Comparison of ENCODE assay signal across 8 cellular contexts in genomic region chr15:38254065-38254883, GRCh38. TPM values are rescaled to one million over a fixed set of nuclear protein-coding genes. Genes with fewer than 3 reads are reported as not detected.
DNase-seq lines count a peak whose midpoint lies in the region; ATAC-seq, FAIRE-seq and TF ChIP-seq lines count a peak whose summit lies in the region.

No MANE protein-coding gene starts in this region.

- H3K4me2 ChIP-seq in endothelial cell of umbilical vein (ENCODE audit: insufficient read depth, low read length) = peak overlapping the region; percentile 96

- peak; percentile 91 for FAIRE-seq in endothelial cell of umbilical vein (lab: Jason Lieb, UNC)

- no peaks in the 10 kb centered on the region for H3K9me1 ChIP-seq in endothelial cell of umbilical vein (replicated peaks; ENCODE audit: control insufficient read depth, extremely low read depth, insufficient read depth, low read length)

- H3K9ac ChIP-seq in endothelial cell of umbilical vein (replicated peaks; ENCODE audit: extremely low read depth, insufficient read depth, low read length) = peak overlapping the region; percentile 79

- no peak overlapping the region for H3K27ac ChIP-seq in WERI-Rb-1
- H3K27ac ChIP-seq in endothelial cell of umbilical vein (ENCODE audit: insufficient read depth, low read depth, low read length) = peak overlapping the region; percentile 69
- H3K27ac ChIP-seq in upper lobe of left lung = peak overlapping the region; percentile 97 to 100 (median 100)

- TF ChIP-seq CTCF in WERI-Rb-1 (IDR thresholded peaks at IDR 0.05; ENCODE audit: low read depth, low read length) (no peak), endothelial cell of umbilical vein (IDR thresholded peaks at IDR 0.05; ENCODE audit: extremely low read depth in 1 of 2, insufficient read depth in 1 of 2, low read depth in 1 of 2, low read length in 2 of 2) (no peak), mucosa of descending colon (IDR thresholded peaks at IDR 0.05) (no peak), upper lobe of left lung (IDR thresholded peaks at IDR 0.05) (no peak)

- TF ChIP-seq EP300 in upper lobe of left lung (IDR thresholded peaks at IDR 0.05) = no peak

- H3K4me1 ChIP-seq in endothelial cell of umbilical vein (ENCODE audit: control insufficient read depth, extremely low read depth, insufficient read depth, low read length) (peaks cover 15% of the 10 kb centered on the region), mucosa of descending colon (ENCODE audit: low read depth) (peaks cover 4% of the 10 kb centered on the region), upper lobe of left lung (peaks cover 14 to 50% (median 29%) of the 10 kb centered on the region in 4 donors)

- CTCF ChIA-PET in endothelial cell of umbilical vein (lab: Charles Lee) = interaction anchor here (0.9 to 3.1 kb wide), 10 partner anchors 12 to 258 kb away, joined by 3 to 13 read pairs (median 4); no protein-coding TSS in a partner anchor

- H4K20me1 ChIP-seq in endothelial cell of umbilical vein (replicated peaks; ENCODE audit: control insufficient read depth, extremely low read depth, insufficient read depth, low read length) = peaks cover 5% of the 10 kb centered on the region

- H3K4me3 ChIP-seq in WERI-Rb-1 (ENCODE audit: low read depth, low read length) (peak overlapping the region; percentile 85), endothelial cell of umbilical vein (replicated peaks in 1 of 3; ENCODE audit: insufficient read depth in 1 of 3, low read depth in 1 of 3, low read length in 3 of 3) (peak overlapping the region; percentile 77 to 95 (median 91)), mucosa of descending colon (peak overlapping the region; percentile 81), upper lobe of left lung (peak overlapping the region; percentile 78 to 93 (median 90))

- H3K36me3 ChIP-seq in WERI-Rb-1 (no peaks in the 10 kb centered on the region), endothelial cell of umbilical vein (ENCODE audit: control insufficient read depth in 2 of 2, extremely low read depth in 1 of 2, insufficient read depth in 2 of 2, low read length in 2 of 2) (no peaks in the 10 kb centered on the region), mucosa of descending colon (ENCODE audit: low read depth) (no peaks in the 10 kb centered on the region), upper lobe of left lung (no peaks in the 10 kb centered on the region)

- H3K79me2 ChIP-seq in endothelial cell of umbilical vein (ENCODE audit: control insufficient read depth, insufficient read depth, low read length) = peaks cover 67% of the 10 kb centered on the region

- H3K27me3 ChIP-seq in WERI-Rb-1 (ENCODE audit: insufficient read depth, low read depth, severe bottlenecking) (no peaks in the 10 kb centered on the region), endothelial cell of umbilical vein (ENCODE audit: control insufficient read depth in 2 of 2, insufficient read depth in 2 of 2, low read length in 2 of 2) (peaks cover 5% of the 10 kb centered on the region in 2 experiments), upper lobe of left lung (no peaks in the 10 kb centered on the region)

- ATAC-seq in HG02763 (IDR thresholded peaks at IDR 0.05; ENCODE audit: unreplicated experiment) (peak; percentile 42), mucosa of descending colon (peak; percentile 19), upper lobe of left lung (ENCODE audit: low FRiP score in 2 of 2) (peak in 1 of 2 donors; percentile 44)

- no peak overlapping the region for H2AFZ ChIP-seq in endothelial cell of umbilical vein (ENCODE audit: low read depth, low read length)

- H3K9me3 ChIP-seq in WERI-Rb-1 (ENCODE audit: severe bottlenecking) (no peaks in the 10 kb centered on the region), endothelial cell of umbilical vein (replicated peaks; ENCODE audit: control insufficient read depth, insufficient read depth, low read length) (no peaks in the 10 kb centered on the region), mucosa of descending colon (no peaks in the 10 kb centered on the region), upper lobe of left lung (no peaks in the 10 kb centered on the region)

- POLR2A ChIA-PET in endothelial cell of umbilical vein (lab: Charles Lee) = no interaction called here

- intact Hi-C loops in endothelial cell of umbilical vein (cut with micrococcal nuclease) (loop anchor here (5.0 kb wide), 1 partner anchor 1157 kb away; no protein-coding TSS in a partner anchor), mucosa of descending colon (cut with DNase I, micrococcal nuclease) (loop anchor here in 1 of 2 donors (5.0 kb wide), 1 partner anchor 187 kb away; no protein-coding TSS in a partner anchor)

- BruUV-seq in endothelial cell of umbilical vein (replicated peaks; lab: Mats Ljungman, UMichigan) = no TSS peak

- TF ChIP-seq POLR2A in endothelial cell of umbilical vein (IDR thresholded peaks at IDR 0.05; ENCODE audit: low read depth, low read length) (no peak), upper lobe of left lung (IDR thresholded peaks at IDR 0.05) (peak in 1 of 4 donors; percentile 25)

- dilution Hi-C loops in endothelial cell of umbilical vein (cut with MboI; ENCODE audit: extremely low pct_ligation_motif_present, low sequenced_read_pairs) = no loop called here

- 1% methylated on average over 14 of the region's 14 CpGs for WGBS in upper lobe of left lung, 2 donors

- DNase-seq in activated gamma-delta T cell treated with Interleukin-2 at 50 U/mL for 16 hours (peak; percentile 38), activated gamma-delta T cell (lab: John Stamatoyannopoulos, UW) (no peak), NCI-H187 treated with DMSO at 0.1 percent for 48 hours (lab: John Stamatoyannopoulos, UW) (peak; percentile 11), WERI-Rb-1 (peak; percentile 31), endothelial cell of umbilical vein (ENCODE audit: low read depth, low spot score) (peak; percentile 75), mucosa of descending colon (peak in 2 of 3 donors; percentile 38 to 79), upper lobe of left lung (peak in 1 of 2 donors; percentile 78)

TF ChIP-seq in endothelial cell of umbilical vein, 7 proteins besides CTCF, POLR2A, EP300 and RAD21:
- TF ChIP-seq EZH2 (IDR thresholded peaks at IDR 0.05; ENCODE audit: borderline replicate concordance, low read depth, low read length, severe bottlenecking) = no peak
- TF ChIP-seq POLR2AphosphoS5 (IDR thresholded peaks at IDR 0.05; ENCODE audit: insufficient read depth, low read depth, low read length) = no peak
- TF ChIP-seq FOS (IDR thresholded peaks at IDR 0.05; ENCODE audit: borderline replicate concordance, insufficient read depth, low read length) = no peak
- TF ChIP-seq MAX (IDR thresholded peaks at IDR 0.05; ENCODE audit: insufficient read depth, insufficient read length) = no peak
- no peak for TF ChIP-seq MYC (IDR thresholded peaks at IDR 0.05; ENCODE audit: low read depth, low read length)
- TF ChIP-seq JUN (IDR thresholded peaks at IDR 0.05; ENCODE audit: borderline replicate concordance, insufficient read depth, insufficient read length, low read depth) = no peak
- no peak for TF ChIP-seq GATA2 (IDR thresholded peaks at IDR 0.05; ENCODE audit: insufficient read depth, insufficient read length, low read depth, low read length)

RNA-seq across cellular contexts. Expression of gene SPRED1, which starts 1.6 kb away (rescaled TPM):
- 10.7 and 16.4 TPM in 2 replicates for total RNA-seq in endothelial cell of umbilical vein
- 0.96 and 1.3 TPM in 2 replicates for polyA plus RNA-seq in endothelial cell of umbilical vein
- polyA plus RNA-seq in endothelial cell of umbilical vein (2011; cell fraction: cytosol; rRNA removed) = 1.7 and 1.8 TPM in 2 replicates
- polyA plus RNA-seq in endothelial cell of umbilical vein (2011; cell fraction: nucleus; rRNA removed) = 3.6 and 5.8 TPM in 2 replicates
- polyA plus RNA-seq in endothelial cell of umbilical vein (2012) = 7.6 and 9.1 TPM in 2 replicates
- 8.3 and 8.5 TPM in 2 replicates for polyA minus RNA-seq in endothelial cell of umbilical vein
- polyA minus RNA-seq in endothelial cell of umbilical vein (2011; cell fraction: cytosol; rRNA and poly(A)+ RNA removed) = 5.8 TPM
- polyA minus RNA-seq in endothelial cell of umbilical vein (2011; cell fraction: nucleus; rRNA and poly(A)+ RNA removed) = 12.9 and 14.6 TPM in 2 replicates
- 10 to 100 TPM; 19.6 to 25.5 (median 23.1) TPM for total RNA-seq in mucosa of descending colon
- 10 to 100 TPM; 30.9 to 73.4 (median 46.1) TPM for total RNA-seq in upper lobe of left lung
